In the genomic region with DNA sequence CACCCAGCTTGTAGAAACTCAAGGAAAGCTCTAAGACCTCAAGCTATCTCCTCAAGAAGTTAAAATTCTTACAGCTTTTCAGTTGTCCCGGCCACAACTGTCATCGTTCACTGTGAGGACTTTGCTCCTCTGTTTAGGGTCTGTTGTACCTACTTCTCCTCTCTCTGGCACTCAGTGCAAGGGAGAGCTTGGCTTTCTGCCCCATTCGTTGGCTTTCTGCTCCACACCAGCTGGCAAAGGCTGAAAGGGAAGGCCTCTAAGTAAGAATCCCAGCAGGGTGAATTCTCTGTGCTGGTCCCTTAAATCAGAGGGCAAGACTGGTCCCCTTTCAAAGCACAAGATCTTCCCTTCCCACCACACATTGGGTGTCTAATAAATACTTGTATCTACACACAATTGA, we compare ENCODE assay signal across 18 cellular contexts. TPM values are rescaled to one million over a fixed set of nuclear protein-coding genes. Genes with fewer than 3 reads are reported as not detected.
DNase-seq lines count a peak whose midpoint lies in the region; ATAC-seq, FAIRE-seq and TF ChIP-seq lines count a peak whose summit lies in the region.
"Had no signal": no experiment of that assay in that cellular context is flagged by ENCODE, and none has a peak within 500 bp of the region (broad histone marks: within the 10 kb centered on the region; RNA-seq: fewer than 3 reads in every experiment).

No MANE protein-coding gene starts in this region.

- TF ChIP-seq CTCF in bronchial epithelial cell (IDR thresholded peaks at IDR 0.05; ENCODE audit: insufficient read depth, low read length, severe bottlenecking) (no peak), right lobe of liver (IDR thresholded peaks at IDR 0.05) (no peak), suprapubic skin (IDR thresholded peaks at IDR 0.05) (no peak)

- ATAC-seq in right lobe of liver: peak; percentile 62 to 78 (median 74)
- ATAC-seq in HG02840 (IDR thresholded peaks at IDR 0.05; ENCODE audit: low FRiP score, unreplicated experiment): no peak
- ATAC-seq: activated T-helper 17 cell treated with anti-CD3 and anti-CD28 coated beads, Interleukin-2, amount 50 U/mL, for 72 hours; gastrocnemius medialis had no signal

- intact Hi-C loops in right lobe of liver (cut with DNase I): no loop called here

- TF ChIP-seq POLR2A in right lobe of liver (IDR thresholded peaks at IDR 0.05) (no peak), suprapubic skin (IDR thresholded peaks at IDR 0.05) (no peak)

- DNase-seq in NCI-H1694 (lab: John Stamatoyannopoulos, UW) (peak; percentile 64), bronchial epithelial cell (ENCODE audit: low read depth) (no peak), right lobe of liver (peak in 2 of 3 donors; percentile 38 to 69), suprapubic skin (ENCODE audit: low spot score in 2 of 2) (no peak), NCI-H526 treated with DMSO at 0.1 percent for 48 hours (lab: John Stamatoyannopoulos, UW) (no peak)
- DNase-seq in activated naive CD4-positive, alpha-beta T cell treated with Interleukin-2 at 50 U/mL for 16 hours: no peak
- DNase-seq: activated CD4-positive, CD25-positive, alpha-beta regulatory T cell treated with anti-CD3 and anti-CD28 coated beads, Interleukin-2, amount 50 U/mL, for 72 hours; amniotic stem cell; gastrocnemius medialis; mammary epithelial cell; NCI-H146; NCI-H345; stimulated activated CD4-positive, alpha-beta T cell treated with anti-CD3 and anti-CD28 coated beads, Interleukin-2, amount 100 ng/mL, for 24 hours had no signal

- peak; percentile 28 for FAIRE-seq in bronchial epithelial cell (lab: Jason Lieb, UNC)
- FAIRE-seq: G401.6, GM12891 had no signal

- no peak for TF ChIP-seq EP300 in suprapubic skin (IDR thresholded peaks at IDR 0.05)

- H3K4me1 ChIP-seq in right lobe of liver (no peaks in the 10 kb centered on the region), suprapubic skin (peaks cover 21% of the 10 kb centered on the region)
- H3K4me1 ChIP-seq: gastrocnemius medialis had no signal

- H3K27ac ChIP-seq in right lobe of liver (no peak overlapping the region), suprapubic skin (peak overlapping the region; percentile 21)
- H3K27ac ChIP-seq: gastrocnemius medialis, SJSA1 had no signal

- H3K36me3 ChIP-seq in bronchial epithelial cell (ENCODE audit: control insufficient read depth, insufficient read depth, low read length) (no peaks in the 10 kb centered on the region), right lobe of liver (no peaks in the 10 kb centered on the region), suprapubic skin (no peaks in the 10 kb centered on the region)
- H3K36me3 ChIP-seq: gastrocnemius medialis, SJSA1 had no signal

- H3K27me3 ChIP-seq in bronchial epithelial cell (ENCODE audit: control insufficient read depth, insufficient read depth, low read length) (no peaks in the 10 kb centered on the region), right lobe of liver (no peaks in the 10 kb centered on the region), suprapubic skin (no peaks in the 10 kb centered on the region)
- H3K27me3 ChIP-seq: gastrocnemius medialis had no signal

- no peak overlapping the region for H3K4me3 ChIP-seq in bronchial epithelial cell (ENCODE audit: low read depth, low read length)
- H3K4me3 ChIP-seq in right lobe of liver: no peak overlapping the region
- H3K4me3 ChIP-seq in suprapubic skin: no peak overlapping the region
- H3K4me3 ChIP-seq: gastrocnemius medialis, SJSA1 had no signal

- H3K9me3 ChIP-seq in right lobe of liver (no peaks in the 10 kb centered on the region), suprapubic skin (no peaks in the 10 kb centered on the region)
- H3K9me3 ChIP-seq: gastrocnemius medialis, SJSA1 had no signal

- WGBS in right lobe of liver (ENCODE audit: insufficient coverage, low coverage, low lambda C conversion rate, missing lambda C conversion rate): 16% methylated on average over 3 of the region's 3 CpGs
- WGBS in suprapubic skin: 80% methylated on average over 3 of the region's 3 CpGs

RNA-seq across cellular contexts. Expression of a gene that starts 17.3 kb away (rescaled TPM):
- under 0.01 and 1.2 TPM in 2 replicates for total RNA-seq in bronchial epithelial cell
- total RNA-seq in right lobe of liver: 1 to 10 TPM; 1.1 to 1.7 (median 1.3) TPM
- 10 to 100 TPM; 26.0 to 50.6 (median 46.2) TPM for total RNA-seq in suprapubic skin

Comparison
In these comparisons a context has a peak if more than half of its experiments do, and no peak if none do; other contexts are left out.
1. DNase-seq: peak in NCI-H1694 (single experiment) and right lobe of liver (2 of 3); none in bronchial epithelial cell (single experiment), suprapubic skin (0 of 2), activated naive CD4-positive, alpha-beta T cell treated with Interleukin-2 at 50 U/mL for 16 hours (single experiment) and NCI-H526 treated with DMSO at 0.1 percent for 48 hours (single experiment).
2. RNA of a gene that starts 17.3 kb away (total RNA-seq): 26.0 to 50.6 TPM in suprapubic skin; 1.1 to 1.7 TPM in right lobe of liver and under 0.01 to 1.2 TPM in bronchial epithelial cell; every median in the first group is over 4 times any median in the second.